In genomic region chr6:44078795-44079671, GRCh38 we compare ENCODE assay signal across 8 cellular contexts. TPM values are rescaled to one million over a fixed set of nuclear protein-coding genes. Genes with fewer than 3 reads are reported as not detected.
DNase-seq lines count a peak whose midpoint lies in the region; ATAC-seq, FAIRE-seq and TF ChIP-seq lines count a peak whose summit lies in the region.

No MANE protein-coding gene starts in this region.

- H2AFZ ChIP-seq in K562 (ENCODE audit: low read depth, low read length), result peak overlapping the region; percentile 65; the same call in 1 of the 2 replicates

- H3K4me2 ChIP-seq in K562 (ENCODE audit: insufficient read depth, low read length), result peak overlapping the region; percentile 14; the same call in 1 of the 2 replicates

- H3K27me3 ChIP-seq in K562 (ENCODE audit: control insufficient read depth in 2 of 2, insufficient read depth in 2 of 2, low read length in 2 of 2), result no peaks in the 10 kb centered on the region; a peak in 1 of 5 replicates
- H3K27me3 ChIP-seq in kidney epithelial cell (ENCODE audit: control insufficient read depth, insufficient read depth, low read length), result no peaks in the 10 kb centered on the region

- H3K4me3 ChIP-seq in K562, result no peak overlapping the region
- no peak overlapping the region for H3K4me3 ChIP-seq in kidney epithelial cell (ENCODE audit: low read depth, low read length)

- peak; percentile 96 for FAIRE-seq in K562 (lab: Jason Lieb, UNC)

- H3K9ac ChIP-seq in K562 (ENCODE audit: insufficient read depth in 1 of 2, low read depth in 2 of 2, low read length in 2 of 2), result peak overlapping the region in 1 of 2 experiments; percentile 74; a peak in 2 of 4 replicates

- in situ Hi-C loops in K562 (cut with MboI), result loop anchor here (5.0 kb wide), 1 partner anchor 412 kb away; no protein-coding TSS in a partner anchor

- TF ChIP-seq POLR2A in K562 (conservative IDR thresholded peaks at IDR 0.05), result no peak

- 15% methylated on average over 8 of the region's 8 CpGs for WGBS in K562 (ENCODE audit: insufficient coverage, low coverage, missing lambda C conversion rate)

- H3K9me1 ChIP-seq in K562 (ENCODE audit: control insufficient read depth, insufficient read depth, low read length), result no peaks in the 10 kb centered on the region

- TF ChIP-seq CTCF in K562 (IDR thresholded peaks at IDR 0.05 in 2 of 3, conservative IDR thresholded peaks at IDR 0.05 in 1 of 3; ENCODE audit: insufficient read depth in 2 of 3, low read depth in 1 of 3, low read length in 3 of 3) (peak; percentile 93 to 99 (median 96)), kidney epithelial cell (IDR thresholded peaks at IDR 0.05; ENCODE audit: insufficient read depth, low read length, poor library complexity, severe bottlenecking) (peak; percentile 81)

- H4K20me1 ChIP-seq in K562 (replicated peaks; ENCODE audit: control insufficient read depth, insufficient read depth, low read length), result no peaks in the 10 kb centered on the region

- POLR2A ChIA-PET in K562 (lab: Yijun Ruan, JAX), result interaction anchor here (0.6 to 2.2 kb wide), 17 partner anchors 10 to 905 kb away, joined by 3 to 9 read pairs (median 4); partner anchors contain the start of genes GTPBP2 and VEGFA

- no peaks in the 10 kb centered on the region; the same call in 2 of the 3 replicates for H3K36me3 ChIP-seq in K562 (ENCODE audit: control insufficient read depth, insufficient read depth, low read length)
- no peaks in the 10 kb centered on the region for H3K36me3 ChIP-seq in kidney epithelial cell (ENCODE audit: control insufficient read depth, insufficient read depth, low read length)

- H3K27ac ChIP-seq in K562 (ENCODE audit: extremely low read depth, low read depth, low read length), result no peak overlapping the region

- no peak for TF ChIP-seq EP300 in K562 (IDR thresholded peaks at IDR 0.05; ENCODE audit: low read length)

- ATAC-seq in GM18907 (IDR thresholded peaks at IDR 0.05; ENCODE audit: unreplicated experiment) (peak; percentile 36), SK-N-SH treated with all-trans-retinoic acid at 6 μM for 48 hours (peak; percentile 58), K562 (peak; percentile 67), GM18870 (IDR thresholded peaks at IDR 0.05; ENCODE audit: unreplicated experiment) (no peak)

- peaks cover 4% of the 10 kb centered on the region; the same call in 1 of the 3 replicates for H3K79me2 ChIP-seq in K562 (ENCODE audit: control insufficient read depth, insufficient read depth, low read length)

- H3K4me1 ChIP-seq in K562 (replicated peaks in 1 of 2; ENCODE audit: control insufficient read depth in 2 of 2, insufficient read depth in 2 of 2, low read length in 2 of 2), result peaks cover 36 to 48% of the 10 kb centered on the region in 2 experiments; a peak in 4 of 5 replicates

- BruUV-seq in K562 (replicated peaks; lab: Mats Ljungman, UMichigan), result no TSS peak

- CTCF ChIA-PET in K562 (lab: Yijun Ruan, JAX; ENCODE audit: low intra/inter-chr PET ratio), result interaction anchor here (0.5 to 4.0 kb wide), 8 partner anchors 73 to 744 kb away, joined by 3 to 60 read pairs (median 8); partner anchors contain the start of gene VEGFA

- intact Hi-C loops in K562 (cut with micrococcal nuclease), result loop anchor here (1.0 to 10.0 kb wide), 6 partner anchors 242 to 814 kb away; no protein-coding TSS in a partner anchor

- DNase-seq in K562 (ENCODE audit: extremely low read depth in 1 of 4, low spot score in 3 of 4) (peak; percentile 74 to 90 (median 78)), kidney epithelial cell (ENCODE audit: low read depth) (no peak), NCI-H1417 (lab: John Stamatoyannopoulos, UW) (no peak), GF-D8 (lab: John Stamatoyannopoulos, UW) (no peak)
- peak in 2 of 3 donors; percentile 45 to 50 for DNase-seq in stimulated activated CD4-positive, alpha-beta T cell treated with anti-CD3 and anti-CD28 coated beads, TNF-alpha, amount 100 ng/mL, for 1 hour (ENCODE audit: low read depth in 3 of 3, low spot score in 1 of 3)

- TF ChIP-seq RAD21 in K562 (CRISPR knock-in tag; conservative IDR thresholded peaks at IDR 0.05 in 1 of 2, IDR thresholded peaks at IDR 0.05 in 1 of 2), result peak; percentile 99

- H3K9me3 ChIP-seq in K562 (replicated peaks; ENCODE audit: control insufficient read depth, insufficient read depth, low read depth, low read length), result no peaks in the 10 kb centered on the region

TF ChIP-seq in SK-N-SH treated with all-trans-retinoic acid at 6 μM for 48 hours, 23 proteins besides CTCF, POLR2A, EP300 and RAD21:
- TF ChIP-seq ZC3H10 (CRISPR knock-in tag; IDR thresholded peaks at IDR 0.05) (no peak), ESRRG (CRISPR knock-in tag; IDR thresholded peaks at IDR 0.05) (no peak), ZFP3 (CRISPR knock-in tag; IDR thresholded peaks at IDR 0.05) (no peak), TCF4 (CRISPR knock-in tag; IDR thresholded peaks at IDR 0.05; ENCODE audit: borderline replicate concordance) (no peak), BACH2 (CRISPR knock-in tag; IDR thresholded peaks at IDR 0.05; ENCODE audit: borderline replicate concordance) (no peak), RARB (CRISPR knock-in tag; IDR thresholded peaks at IDR 0.05) (no peak)

TF ChIP-seq in K562, 482 proteins besides CTCF, POLR2A, EP300 and RAD21 (continues in another document):
- TF ChIP-seq NR1H2 (CRISPR knock-in tag; IDR thresholded peaks at IDR 0.05), result no peak
- peak; percentile 61 for TF ChIP-seq HDAC2 (IDR thresholded peaks at IDR 0.05)
- TF ChIP-seq TARDBP (IDR thresholded peaks at IDR 0.05), result peak; percentile 59; the same call in 1 of the 2 replicates
- no peak for TF ChIP-seq SIRT6 (IDR thresholded peaks at IDR 0.05; ENCODE audit: low read depth, low read length)
- TF ChIP-seq, protein P1, sequence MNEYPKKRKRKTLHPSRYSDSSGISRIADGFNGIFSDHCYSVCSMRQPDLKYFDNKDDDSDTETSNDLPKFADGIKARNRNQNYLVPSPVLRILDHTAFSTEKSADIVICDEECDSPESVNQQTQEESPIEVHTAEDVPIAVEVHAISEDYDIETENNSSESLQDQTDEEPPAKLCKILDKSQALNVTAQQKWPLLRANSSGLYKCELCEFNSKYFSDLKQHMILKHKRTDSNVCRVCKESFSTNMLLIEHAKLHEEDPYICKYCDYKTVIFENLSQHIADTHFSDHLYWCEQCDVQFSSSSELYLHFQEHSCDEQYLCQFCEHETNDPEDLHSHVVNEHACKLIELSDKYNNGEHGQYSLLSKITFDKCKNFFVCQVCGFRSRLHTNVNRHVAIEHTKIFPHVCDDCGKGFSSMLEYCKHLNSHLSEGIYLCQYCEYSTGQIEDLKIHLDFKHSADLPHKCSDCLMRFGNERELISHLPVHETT (CRISPR knock-in tag; conservative IDR thresholded peaks at IDR 0.05 in 1 of 2, IDR thresholded peaks at IDR 0.05 in 1 of 2), result no peak
- no peak for TF ChIP-seq ZBTB1 (CRISPR knock-in tag; IDR thresholded peaks at IDR 0.05; ENCODE audit: borderline replicate concordance, low read depth)
- no peak for TF ChIP-seq ZNF778 (CRISPR knock-in tag; IDR thresholded peaks at IDR 0.05)

RNA-seq across cellular contexts. Expression of gene MRPL14, which starts 48.2 kb away (rescaled TPM):
- total RNA-seq in K562 (2011; cell fraction: chromatin; rRNA removed; ENCODE audit: low replicate concordance), result 39.2 and 66.5 TPM in 2 replicates
- total RNA-seq in K562 (2011; cell fraction: nucleolus; rRNA removed), result 54.2 and 60.8 TPM in 2 replicates
- 55.7 and 67.6 TPM in 2 replicates for total RNA-seq in K562 (2011; cell fraction: nucleoplasm; rRNA removed)
- total RNA-seq in K562 (2014; rRNA removed) (166 and 199 TPM in 2 replicates), K562 (2014; rRNA removed; fragmentation: Illumina TruSeq; extraction: Trizol) (97.5 and 126 TPM in 2 replicates), K562 (2015; rRNA removed; fragmentation: Illumina TruSeq; extraction: Trizol) (130 and 136 TPM in 2 replicates), K562 (2021) (143 and 149 TPM in 2 replicates), kidney epithelial cell (85.9 and 98.5 TPM in 2 replicates)
- polyA plus RNA-seq in K562 (2011; rRNA removed) (145 and 165 TPM in 2 replicates), K562 (2014; fragmentation: Illumina TruSeq; extraction: Trizol) (134 and 163 TPM in 2 replicates), K562 (2014; fragmentation: Nextera tagmentation; extraction: Ambion mirVana) (100 to 1,000 TPM; 414 to 424 TPM), K562 (2014; rRNA removed) (195 and 240 TPM in 2 replicates)
- 149 and 217 TPM in 2 replicates for polyA plus RNA-seq in K562 (2011; cell fraction: cytosol; rRNA removed)
- polyA plus RNA-seq in K562 (2011; cell fraction: nucleus; rRNA removed), result 68.7 and 82.6 TPM in 2 replicates
- 102 and 171 TPM in 2 replicates for polyA plus RNA-seq in K562 (2012)
- polyA minus RNA-seq in K562 (2011; rRNA and poly(A)+ RNA removed), result 39.8 and 41.8 TPM in 2 replicates
- polyA minus RNA-seq in K562 (2011; cell fraction: cytosol; rRNA and poly(A)+ RNA removed), result 38.6 and 39.1 TPM in 2 replicates
- 15.3 and 25.4 TPM in 2 replicates for polyA minus RNA-seq in K562 (2011; cell fraction: nucleus; rRNA and poly(A)+ RNA removed)

RNA-seq across cellular contexts. Expression of gene TMEM63B, which starts 48.3 kb away (rescaled TPM):
- total RNA-seq in K562 (2011; cell fraction: chromatin; rRNA removed; ENCODE audit: low replicate concordance), result 125 and 274 TPM in 2 replicates
- total RNA-seq in K562 (2011; cell fraction: nucleolus; rRNA removed), result 162 and 166 TPM in 2 replicates
- 160 TPM in 2 replicates for total RNA-seq in K562 (2011; cell fraction: nucleoplasm; rRNA removed)
- total RNA-seq in K562 (2014; rRNA removed) (12.6 and 22.5 TPM in 2 replicates), K562 (2014; rRNA removed; fragmentation: Illumina TruSeq; extraction: Trizol) (10.8 and 14.4 TPM in 2 replicates), K562 (2015; rRNA removed; fragmentation: Illumina TruSeq; extraction: Trizol) (14.0 and 14.3 TPM in 2 replicates), K562 (2021) (39.2 and 39.4 TPM in 2 replicates), kidney epithelial cell (59.3 and 61.8 TPM in 2 replicates)
- polyA plus RNA-seq in K562 (2011; rRNA removed) (37.0 and 59.6 TPM in 2 replicates), K562 (2014; fragmentation: Illumina TruSeq; extraction: Trizol) (32.5 and 35.7 TPM in 2 replicates), K562 (2014; fragmentation: Nextera tagmentation; extraction: Ambion mirVana) (under 1 TPM; 0.14 to 0.17 TPM), K562 (2014; rRNA removed) (26.8 and 31.0 TPM in 2 replicates)
- 69.9 and 86.4 TPM in 2 replicates for polyA plus RNA-seq in K562 (2011; cell fraction: cytosol; rRNA removed)
- polyA plus RNA-seq in K562 (2011; cell fraction: nucleus; rRNA removed), result 128 and 148 TPM in 2 replicates
- polyA plus RNA-seq in K562 (2012), result 27.9 and 28.7 TPM in 2 replicates
- polyA minus RNA-seq in K562 (2011; rRNA and poly(A)+ RNA removed), result 52.7 and 68.9 TPM in 2 replicates
- 35.2 and 46.9 TPM in 2 replicates for polyA minus RNA-seq in K562 (2011; cell fraction: cytosol; rRNA and poly(A)+ RNA removed)
- polyA minus RNA-seq in K562 (2011; cell fraction: nucleus; rRNA and poly(A)+ RNA removed), result 25.6 and 33.4 TPM in 2 replicates

Comparison
In these comparisons a context has a peak if more than half of its experiments do, and no peak if none do; other contexts are left out.
1. DNase-seq: peak in K562 (4 of 4) and stimulated activated CD4-positive, alpha-beta T cell treated with anti-CD3 and anti-CD28 coated beads, TNF-alpha, amount 100 ng/mL, for 1 hour (2 of 3); none in kidney epithelial cell (single experiment), NCI-H1417 (0 of 3) and GF-D8 (single experiment).